ENCODE assay signal across 8 cellular contexts in genomic region chr7:23247602-23248335, GRCh38. TPM values are rescaled to one million over a fixed set of nuclear protein-coding genes. Genes with fewer than 3 reads are reported as not detected.
A peak's percentile ranks its signal among the peaks of the same experiment; 100 is the strongest.
DNase-seq lines count a peak whose midpoint lies in the region; ATAC-seq and FAIRE-seq lines count a peak whose summit lies in the region.

No MANE protein-coding gene starts in this region.

- DNase-seq in adipocyte (ENCODE audit: low read depth), result peak; percentile 71
- no peak for DNase-seq in SK-N-DZ (ENCODE audit: low spot score)
- no peak for DNase-seq in hepatic stellate cell (ENCODE audit: low spot score)
- no peak for DNase-seq in urothelium cell line (ENCODE audit: low spot score)
- no peak for DNase-seq in NCI-H2107 (lab: John Stamatoyannopoulos, UW)

- no peak for FAIRE-seq in urothelium cell line (lab: Jason Lieb, UNC)

- H3K4me3 ChIP-seq in adipocyte (ENCODE audit: low read length) (peak overlapping the region; percentile 81), iPS-20b (ENCODE audit: low read length) (peak overlapping the region; percentile 6; the same call in 1 of the 2 replicates), skin epidermis (peak overlapping the region; percentile 33 to 62 (median 48))

- H3K4me1 ChIP-seq in adipocyte (ENCODE audit: control insufficient read depth, insufficient read depth, low read length), result peaks cover 27% of the 10 kb centered on the region
- peaks cover 5% of the 10 kb centered on the region; the same call in 1 of the 2 replicates for H3K4me1 ChIP-seq in iPS-20b (ENCODE audit: insufficient read depth, low read length)

- no peaks in the 10 kb centered on the region for H3K27me3 ChIP-seq in adipocyte (replicated peaks; ENCODE audit: control insufficient read depth, insufficient read depth, low read length)
- H3K27me3 ChIP-seq in iPS-20b (ENCODE audit: insufficient read depth, low read length), result peaks cover 15% of the 10 kb centered on the region; the same call in 1 of the 2 replicates

- H3K36me3 ChIP-seq in adipocyte (ENCODE audit: control insufficient read depth, insufficient read depth, low read length, severe bottlenecking) (peaks cover 14% of the 10 kb centered on the region), iPS-20b (ENCODE audit: insufficient read depth, low read depth, low read length) (no peaks in the 10 kb centered on the region)

- peaks cover 4% of the 10 kb centered on the region for H3K9me3 ChIP-seq in adipocyte (ENCODE audit: control insufficient read depth, low read length)
- no peaks in the 10 kb centered on the region for H3K9me3 ChIP-seq in iPS-20b (ENCODE audit: insufficient read depth, low read depth, low read length)

- peak; percentile 41 for ATAC-seq in GM19463 (IDR thresholded peaks at IDR 0.05; ENCODE audit: unreplicated experiment)

- no peak overlapping the region for H3K27ac ChIP-seq in iPS-20b (ENCODE audit: low read length)
- peak overlapping the region; percentile 61 to 94 (median 85) for H3K27ac ChIP-seq in skin epidermis

- peak overlapping the region; percentile 91 for H3K9ac ChIP-seq in adipocyte (ENCODE audit: low read length)
- H3K9ac ChIP-seq in iPS-20b (ENCODE audit: low read depth, low read length), result no peak overlapping the region

RNA-seq across cellular contexts. Expression of gene GPNMB, which starts 1.2 kb away (rescaled TPM):
- polyA plus RNA-seq in SK-N-DZ (2014; cell fraction: cytosol; rRNA removed), result 0.60 and 0.99 TPM in 2 replicates
- polyA plus RNA-seq in SK-N-DZ (2014; cell fraction: nucleus; rRNA removed), result 0.24 TPM in 1 of 2 replicates, not detected in the other

RNA-seq across cellular contexts. Expression of gene MALSU1, which starts 51.4 kb away (rescaled TPM):
- 87.7 and 93.3 TPM in 2 replicates for polyA plus RNA-seq in SK-N-DZ (2014; cell fraction: cytosol; rRNA removed)
- 42.9 and 59.9 TPM in 2 replicates for polyA plus RNA-seq in SK-N-DZ (2014; cell fraction: nucleus; rRNA removed)

Comparison
In these comparisons a context has a peak if more than half of its experiments do, and no peak if none do; other contexts are left out.
1. H3K4me3 ChIP-seq: peak in every context shown above with its lines; median percentile 81 in adipocyte; 48 in skin epidermis; 6 in iPS-20b.